8 cellular contexts compared by ENCODE assay signal in genomic region chr15:40405501-40406381, GRCh38. TPM values are rescaled to one million over a fixed set of nuclear protein-coding genes. Genes with fewer than 3 reads are reported as not detected.
DNase-seq lines count a peak whose midpoint lies in the region; ATAC-seq and TF ChIP-seq lines count a peak whose summit lies in the region.

TSS of gene IVD (plus strand) at chr15:40405795. CDS start at chr15:40405828, 33 bp downstream.

- H3K9me3 ChIP-seq in HUES64 (ENCODE audit: insufficient read depth, low read depth, low read length) (no peaks in the 10 kb centered on the region), OCI-LY3 (ENCODE audit: insufficient read depth, low read length) (no peaks in the 10 kb centered on the region)

- in situ Hi-C loops in Caki2 (cut with HindIII; ENCODE audit: low pct_unique_long_range_greater_than_20kb, low sequenced_read_pairs): no loop called here

- H2AFZ ChIP-seq in OCI-LY3 (ENCODE audit: low read depth, low read length): peak within 1 kb of the TSS; percentile 91

- H3K27me3 Mint-ChIP-seq in endothelial cell (ENCODE audit: unreplicated experiment) (peaks cover 13% of the 10 kb centered on the region), mesothelial cell of epicardium (ENCODE audit: low read depth) (no peaks in the 10 kb centered on the region)

- H3K9me3 Mint-ChIP-seq in endothelial cell (ENCODE audit: unreplicated experiment) (no peaks in the 10 kb centered on the region), mesothelial cell of epicardium (no peaks in the 10 kb centered on the region)

- H3K27ac Mint-ChIP-seq in endothelial cell (ENCODE audit: unreplicated experiment): peak within 1 kb of the TSS; percentile 30
- H3K27ac Mint-ChIP-seq in mesothelial cell of epicardium: peak within 1 kb of the TSS; percentile 78

- H3K4me3 ChIP-seq in HUES64 (ENCODE audit: low read length): peak within 1 kb of the TSS; percentile 79
- peak within 1 kb of the TSS; percentile 76 for H3K4me3 ChIP-seq in OCI-LY3 (ENCODE audit: low read length)

- H3K27ac ChIP-seq in HUES64 (ENCODE audit: low read depth, low read length) (peak within 1 kb of the TSS; percentile 38), OCI-LY3 (ENCODE audit: low read length) (peak within 1 kb of the TSS; percentile 94)

- H3K9ac ChIP-seq in HUES64 (ENCODE audit: low read depth, low read length) (peak within 1 kb of the TSS; percentile 80), OCI-LY3 (ENCODE audit: low read length) (peak within 1 kb of the TSS; percentile 69)

- H3K4me2 ChIP-seq in OCI-LY3 (ENCODE audit: low read length): peak within 1 kb of the TSS; percentile 89

- H3K27me3 ChIP-seq in HUES64 (ENCODE audit: insufficient read depth, low read length): no peaks in the 10 kb centered on the region
- no peaks in the 10 kb centered on the region for H3K27me3 ChIP-seq in OCI-LY3 (ENCODE audit: low read depth, low read length)

- peaks cover 3% of the 10 kb centered on the region; the same call in 1 of the 2 replicates for H3K4me1 ChIP-seq in HUES64 (ENCODE audit: insufficient read depth, low read length)
- H3K4me1 ChIP-seq in OCI-LY3 (ENCODE audit: low read length): peaks cover 51% of the 10 kb centered on the region

- TF ChIP-seq CTCF in OCI-LY3 (IDR thresholded peaks at IDR 0.05; ENCODE audit: low read depth, low read length) (no peak), endothelial cell (IDR thresholded peaks at IDR 0.05; ENCODE audit: unreplicated experiment) (no peak), mesothelial cell of epicardium (IDR thresholded peaks at IDR 0.05; ENCODE audit: unreplicated experiment) (no peak)

- peak; percentile 79 for ATAC-seq in GM21447 (IDR thresholded peaks at IDR 0.05; ENCODE audit: unreplicated experiment)

- H3K36me3 ChIP-seq in HUES64 (ENCODE audit: insufficient read depth, low read length) (peaks cover 35% of the 10 kb centered on the region), OCI-LY3 (replicated peaks; ENCODE audit: low read depth, low read length) (peaks cover 16% of the 10 kb centered on the region)

- WGBS in HUES64: 1% methylated on average over 54 of the region's 54 CpGs

- DNase-seq in Caki2 (ENCODE audit: low read depth): peak; percentile 89
- peak; percentile 95 for DNase-seq in activated CD8-positive, alpha-beta memory T cell treated with anti-CD3 and anti-CD28 coated beads, Interleukin-2, amount 50 U/mL, for 48 hours
- DNase-seq in endothelial cell (ENCODE audit: low spot score): peak; percentile 93
- peak; percentile 85 to 93 for DNase-seq in mesothelial cell of epicardium (ENCODE audit: low spot score in 2 of 2, unreplicated experiment in 2 of 2)
- DNase-seq in stimulated activated CD8-positive, alpha-beta memory T cell treated with anti-CD3 and anti-CD28 coated beads, Interleukin-15, amount 100 ng/mL, for 48 hours (ENCODE audit: low read depth in 2 of 2): peak; percentile 92

- peak within 1 kb of the TSS; percentile 84 for H3K4me3 Mint-ChIP-seq in endothelial cell (ENCODE audit: unreplicated experiment)
- H3K4me3 Mint-ChIP-seq in mesothelial cell of epicardium: peak within 1 kb of the TSS; percentile 89

- peaks cover 22% of the 10 kb centered on the region for H3K4me1 Mint-ChIP-seq in endothelial cell (ENCODE audit: unreplicated experiment)
- peaks cover 20% of the 10 kb centered on the region for H3K4me1 Mint-ChIP-seq in mesothelial cell of epicardium

- no peaks in the 10 kb centered on the region for H4K20me1 ChIP-seq in OCI-LY3 (ENCODE audit: insufficient read depth, low read length)

- H3K36me3 Mint-ChIP-seq in endothelial cell (ENCODE audit: low read depth, unreplicated experiment) (peaks cover 18% of the 10 kb centered on the region), mesothelial cell of epicardium (peaks cover 8% of the 10 kb centered on the region)

- peaks cover 31% of the 10 kb centered on the region for H3K79me2 ChIP-seq in OCI-LY3 (ENCODE audit: low read length)

RNA-seq across cellular contexts. Expression of gene IVD, which starts in this region (rescaled TPM):
- total RNA-seq in Caki2 (2014; rRNA removed; shearing (Covaris generic); ENCODE audit: low replicate concordance): 50.4 and 79.9 TPM in 2 replicates
- polyA plus RNA-seq in HUES64 (2013, experiment 1 of 2): 45.6 TPM
- 38.9 TPM for polyA plus RNA-seq in HUES64 (2013, experiment 2 of 2)
- total RNA-seq in endothelial cell (ENCODE audit: unreplicated experiment): 56.2 TPM
- total RNA-seq in mesothelial cell of epicardium: 101 to 117 TPM (median 104 TPM) in 3 replicates

Comparison
In these comparisons a context has a peak if more than half of its experiments do, and no peak if none do; other contexts are left out.
1. Peak in every context shown above with its lines: DNase-seq, ATAC-seq, H3K4me3 ChIP-seq and H3K27ac ChIP-seq.